ENCODE assay signal across 9 cellular contexts in genomic region chr17:38485681-38486298, GRCh38. TPM values are rescaled to one million over a fixed set of nuclear protein-coding genes. Genes with fewer than 3 reads are reported as not detected.
A peak's percentile ranks its signal among the peaks of the same experiment; 100 is the strongest.
DNase-seq lines count a peak whose midpoint lies in the region; ATAC-seq, FAIRE-seq and TF ChIP-seq lines count a peak whose summit lies in the region.
"Not testable (repeated sequence)": the region's sequence is repeated elsewhere in the genome, so short reads cannot be mapped to it uniquely, and the experiment has no call there.
"Had no signal": no experiment of that assay in that cellular context is flagged by ENCODE, and none has a peak within 500 bp of the region (broad histone marks: within the 10 kb centered on the region; RNA-seq: fewer than 3 reads in every experiment).

No MANE protein-coding gene starts in this region.

- WGBS in gastroesophageal sphincter (ENCODE audit: low coverage in 1 of 2), 2 donors: 72 to 78% methylated on average over 6 to 7 of the region's 13 CpGs
- 82 to 83% methylated on average over 13 of the region's 13 CpGs for WGBS in sigmoid colon, 2 donors

- H3K4me3 ChIP-seq in gastroesophageal sphincter, sigmoid colon: not testable (repeated sequence)

- peak; percentile 99 for TF ChIP-seq POLR2A in GM12891 (IDR thresholded peaks at IDR 0.05; ENCODE audit: low read depth, low read length)
- TF ChIP-seq POLR2A in Raji (IDR thresholded peaks at IDR 0.05; ENCODE audit: insufficient read depth, low read depth, low read length): peak; percentile 98
- TF ChIP-seq POLR2A in gastroesophageal sphincter (IDR thresholded peaks at IDR 0.05); sigmoid colon (IDR thresholded peaks at IDR 0.05): not testable (repeated sequence)

- FAIRE-seq in GM12891 (lab: Jason Lieb, UNC): not testable (repeated sequence)

- TF ChIP-seq CTCF in gastroesophageal sphincter (IDR thresholded peaks at IDR 0.05); sigmoid colon (IDR thresholded peaks at IDR 0.05): not testable (repeated sequence)

- peak; percentile 64 for ATAC-seq in GM19397 (IDR thresholded peaks at IDR 0.05; ENCODE audit: unreplicated experiment)
- ATAC-seq in HG02852 (IDR thresholded peaks at IDR 0.05; ENCODE audit: unreplicated experiment): peak; percentile 61
- not testable (repeated sequence) for ATAC-seq in gastroesophageal sphincter

- H3K27me3 ChIP-seq in gastroesophageal sphincter, sigmoid colon: not testable (repeated sequence)

- intact Hi-C loops in sigmoid colon (cut with DNase I): loop anchor here (1.0 to 5.0 kb wide), 3 partner anchors 41 to 133 kb away; partner anchors contain the start of gene SOCS7

- H3K4me1 ChIP-seq in gastroesophageal sphincter (peaks cover 3 to 54% (median 9%) of the 10 kb centered on the region in 3 donors), sigmoid colon (peaks cover 0 to 38% (median 21%) of the 10 kb centered on the region in 4 donors)

- not testable (repeated sequence) for TF ChIP-seq EP300 in gastroesophageal sphincter (IDR thresholded peaks at IDR 0.05); sigmoid colon (IDR thresholded peaks at IDR 0.05)

- H3K9me3 ChIP-seq in gastroesophageal sphincter, sigmoid colon: not testable (repeated sequence)

- H3K27ac ChIP-seq in gastroesophageal sphincter: peak overlapping the region in 3 of 4 donors; percentile 57 to 75 (median 68)
- peak overlapping the region; percentile 15 to 89 (median 70) for H3K27ac ChIP-seq in sigmoid colon
- peak overlapping the region; percentile 57 for H3K27ac ChIP-seq in substantia nigra (ENCODE audit: low read depth, low read length, poor library complexity, severe bottlenecking)

- H3K36me3 ChIP-seq in gastroesophageal sphincter (peaks cover 0 to 73% of the 10 kb centered on the region in 2 donors), sigmoid colon (peaks cover 0 to 44% (median 18%) of the 10 kb centered on the region in 4 donors)

- DNase-seq in GM12891 (ENCODE audit: insufficient read length, low spot score) (peak; percentile 36), substantia nigra (lab: John Stamatoyannopoulos, UW) (peak in 15 of 49 donors; percentile 4 to 63 (median 42))
- DNase-seq in activated T-helper 9 cell treated with anti-CD3 and anti-CD28 coated beads, Interleukin-2, amount 50 U/mL, for 16 hours (ENCODE audit: low read depth): peak; percentile 44
- DNase-seq in sigmoid colon: not testable (repeated sequence)

TF ChIP-seq in GM12891, 5 proteins besides CTCF, POLR2A, EP300 and RAD21:
- peak; percentile 99 for TF ChIP-seq POLR2AphosphoS5 (IDR thresholded peaks at IDR 0.05; ENCODE audit: low read depth, low read length)
- TF ChIP-seq POU2F2 (IDR thresholded peaks at IDR 0.05; ENCODE audit: low read depth, low read length): peak; percentile 97

RNA-seq across cellular contexts. Expression of gene ARHGAP23, which starts 57.5 kb away (rescaled TPM):
- 1.6 TPM for polyA plus RNA-seq in GM12891 (2012; ENCODE audit: low read depth, missing spikeins)
- 100 to 1,000 TPM in 1 of 4 donors, 10 to 100 TPM in 3; 45.3 to 132 (median 82.8) TPM for total RNA-seq in gastroesophageal sphincter
- 10 to 100 TPM; 11.2 to 42.1 (median 28.5) TPM for total RNA-seq in sigmoid colon
- 1 to 10 TPM in 2 of 3 donors, under 1 TPM in 1; 0.69 to 9.8 (median 3.0) TPM for polyA plus RNA-seq in sigmoid colon
- total RNA-seq: HepG2 had no signal
